Comparison of ENCODE assay signal across 1 cellular context in the genomic region with DNA sequence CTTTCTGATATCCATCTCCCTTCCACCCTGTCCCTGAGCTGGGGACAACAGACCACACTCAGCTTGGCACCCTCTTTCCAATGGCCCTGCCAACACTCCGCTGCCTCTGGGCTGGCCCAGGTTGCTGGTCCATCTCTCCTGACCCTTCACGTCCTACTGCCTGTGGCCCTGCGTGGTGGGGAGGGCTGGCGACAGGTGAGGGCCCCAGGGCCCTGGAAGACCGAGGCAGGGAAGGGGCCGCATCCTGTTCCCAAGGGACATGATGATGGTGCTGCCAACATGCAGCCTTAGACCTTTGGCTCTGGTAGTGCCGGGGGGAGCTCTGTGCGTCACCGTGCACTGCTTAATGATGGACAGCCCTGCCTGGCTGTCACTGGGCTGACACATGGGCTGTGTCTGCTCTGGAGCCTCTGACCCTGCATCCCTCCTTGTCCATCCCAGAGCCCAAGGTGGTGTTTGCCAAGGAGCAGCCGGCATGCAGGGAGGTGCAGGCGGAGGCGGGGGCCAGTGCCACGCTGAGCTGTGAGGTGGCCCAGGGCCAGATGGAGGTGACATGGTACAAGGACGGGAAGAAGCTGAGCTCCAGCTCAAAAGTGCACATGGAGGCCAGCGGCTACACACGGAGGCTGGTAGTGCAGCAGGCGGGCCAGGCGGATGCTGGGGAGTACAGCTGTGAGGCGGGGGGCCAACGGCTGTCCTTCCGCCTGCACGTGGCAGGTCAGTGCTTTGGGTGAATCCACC.
TF ChIP-seq lines count a peak whose summit lies in the region.

No MANE protein-coding gene starts in this region.

TF ChIP-seq in IMR-90, 13 proteins besides CTCF, POLR2A, EP300 and RAD21:
- TF ChIP-seq MXI1 (IDR thresholded peaks at IDR 0.05; ENCODE audit: borderline replicate concordance, low read depth, low read length), result no peak
- TF ChIP-seq FOS (IDR thresholded peaks at IDR 0.05; ENCODE audit: low read depth, low read length), result no peak
- no peak for TF ChIP-seq CHD1 (IDR thresholded peaks at IDR 0.05; ENCODE audit: low read depth, low read length)
- TF ChIP-seq SMC3 (IDR thresholded peaks at IDR 0.05; ENCODE audit: low read depth, low read length), result no peak
- no peak for TF ChIP-seq MAFK (IDR thresholded peaks at IDR 0.05; ENCODE audit: low read depth, low read length)
- TF ChIP-seq NFE2L2 (IDR thresholded peaks at IDR 0.05; ENCODE audit: low read depth, low read length), result no peak
- TF ChIP-seq RCOR1 (IDR thresholded peaks at IDR 0.05; ENCODE audit: insufficient replicate concordance, low read length), result no peak
- TF ChIP-seq, protein P1, sequence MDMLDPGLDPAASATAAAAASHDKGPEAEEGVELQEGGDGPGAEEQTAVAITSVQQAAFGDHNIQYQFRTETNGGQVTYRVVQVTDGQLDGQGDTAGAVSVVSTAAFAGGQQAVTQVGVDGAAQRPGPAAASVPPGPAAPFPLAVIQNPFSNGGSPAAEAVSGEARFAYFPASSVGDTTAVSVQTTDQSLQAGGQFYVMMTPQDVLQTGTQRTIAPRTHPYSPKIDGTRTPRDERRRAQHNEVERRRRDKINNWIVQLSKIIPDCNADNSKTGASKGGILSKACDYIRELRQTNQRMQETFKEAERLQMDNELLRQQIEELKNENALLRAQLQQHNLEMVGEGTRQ (IDR thresholded peaks at IDR 0.05; ENCODE audit: low read depth, low read length), result no peak
- no peak for TF ChIP-seq BHLHE40 (IDR thresholded peaks at IDR 0.05; ENCODE audit: low read depth, low read length)
- no peak for TF ChIP-seq CEBPB (IDR thresholded peaks at IDR 0.05; ENCODE audit: low read depth, low read length)
- no peak for TF ChIP-seq RFX5 (IDR thresholded peaks at IDR 0.05; ENCODE audit: low read depth, low read length)
